26 cellular contexts compared by ENCODE assay signal in the genomic region with DNA sequence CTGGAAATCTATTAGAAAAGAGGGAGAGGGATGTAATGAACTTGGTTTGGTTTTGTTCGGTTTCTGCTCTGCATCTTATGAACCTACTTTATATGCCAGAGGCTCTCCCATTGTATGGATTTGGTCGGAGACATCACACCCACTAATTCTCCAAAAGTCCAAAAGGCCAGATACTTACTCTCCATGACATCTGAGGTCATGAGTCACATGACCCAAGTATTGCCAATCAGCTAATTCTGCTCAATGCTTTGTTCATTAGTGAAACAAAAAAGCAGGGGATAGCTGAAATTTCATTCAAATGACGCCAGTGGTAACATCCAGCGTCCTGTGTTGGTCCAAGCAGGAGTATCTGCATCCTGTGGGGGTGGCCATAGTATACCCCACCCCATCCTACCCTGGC.
DNase-seq lines count a peak whose midpoint lies in the region; ATAC-seq, FAIRE-seq and TF ChIP-seq lines count a peak whose summit lies in the region.
"Had no signal": no experiment of that assay in that cellular context is flagged by ENCODE, and none has a peak within 500 bp of the region (broad histone marks: within the 10 kb centered on the region; RNA-seq: fewer than 3 reads in every experiment).

No MANE protein-coding gene starts in this region.

- no peak for FAIRE-seq in K562 (lab: Jason Lieb, UNC)
- FAIRE-seq: A204.1, GM12878, GM12892, GM18507 had no signal

- no TSS peak for BruUV-seq in K562 (replicated peaks; lab: Mats Ljungman, UMichigan)

- no peak for TF ChIP-seq EP300 in K562 (IDR thresholded peaks at IDR 0.05; ENCODE audit: low read length)

- H3K4me3 Mint-ChIP-seq in T-helper 17 cell (no peak overlapping the region), immature natural killer cell (peak overlapping the region in 4 of 5 donors; percentile 5 to 42 (median 24))
- H3K4me3 Mint-ChIP-seq: CD14-positive monocyte had no signal

- H2AFZ ChIP-seq in K562 (ENCODE audit: low read depth, low read length), result no peak overlapping the region

- H3K27me3 ChIP-seq in K562 (ENCODE audit: control insufficient read depth in 2 of 2, insufficient read depth in 2 of 2, low read length in 2 of 2) (peaks cover 5 to 9% of the 10 kb centered on the region in 2 experiments; a peak in 3 of 5 replicates), SJCRH30 (no peaks in the 10 kb centered on the region)
- H3K27me3 ChIP-seq: BE2C, BLaER1 had no signal

- H3K27ac ChIP-seq in K562 (ENCODE audit: extremely low read depth, low read depth, low read length), result no peak overlapping the region
- no peak overlapping the region for H3K27ac ChIP-seq in SJCRH30
- H3K27ac ChIP-seq: BLaER1 had no signal

- 5% methylated on average over 4 of the region's 4 CpGs for WGBS in K562 (ENCODE audit: insufficient coverage, low coverage, missing lambda C conversion rate)

- no peak overlapping the region for H3K9ac ChIP-seq in K562 (ENCODE audit: insufficient read depth in 1 of 2, low read depth in 2 of 2, low read length in 2 of 2)
- H3K9ac ChIP-seq: BLaER1 had no signal

- DNase-seq in T-helper 17 cell (no peak), K562 (ENCODE audit: extremely low read depth in 1 of 4, low spot score in 3 of 4) (no peak), immature natural killer cell (no peak), SJCRH30 (no peak)
- DNase-seq in stimulated activated naive CD4-positive, alpha-beta T cell treated with Interleukin-2 at 50 U/mL for 16 hours (lab: John Stamatoyannopoulos, UW), result no peak
- DNase-seq: 8988T; ACHN; BE2C; C1 segment of cervical spinal cord; CD4-positive, alpha-beta memory T cell; CD4-positive, CD25-positive, alpha-beta regulatory T cell; CD8-positive, alpha-beta memory T cell; COR-L47; DMS 273 treated with DMSO at 0.1 percent for 48 hours; DMS153; DMS53; DMS79; DND-41; EL; GDM1 had no signal

- TF ChIP-seq RAD21 in K562 (CRISPR knock-in tag; conservative IDR thresholded peaks at IDR 0.05 in 1 of 2, IDR thresholded peaks at IDR 0.05 in 1 of 2), result no peak

- CTCF ChIA-PET in K562 (lab: Yijun Ruan, JAX; ENCODE audit: low intra/inter-chr PET ratio), result no interaction called here

- H3K27ac Mint-ChIP-seq in T-helper 17 cell (peak overlapping the region; percentile 29), immature natural killer cell (peak overlapping the region in 5 of 6 donors; percentile 4 to 96 (median 30))
- H3K27ac Mint-ChIP-seq: CD14-positive monocyte had no signal

- no peak for ATAC-seq in T-helper 17 cell
- no peak for ATAC-seq in K562
- ATAC-seq: GM12878 had no signal

- H3K36me3 ChIP-seq in K562 (ENCODE audit: control insufficient read depth, insufficient read depth, low read length) (no peaks in the 10 kb centered on the region), SJCRH30 (no peaks in the 10 kb centered on the region)
- H3K36me3 ChIP-seq: BE2C, BLaER1 had no signal

- H3K9me3 Mint-ChIP-seq in immature natural killer cell, result peaks cover 0 to 5% (median 0%) of the 10 kb centered on the region in 6 donors

- H3K36me3 Mint-ChIP-seq in T-helper 17 cell (ENCODE audit: low read depth) (no peaks in the 10 kb centered on the region), immature natural killer cell (peaks cover 0 to 3% (median 0%) of the 10 kb centered on the region in 3 donors)
- H3K36me3 Mint-ChIP-seq: CD14-positive monocyte; CD4-positive, alpha-beta memory T cell; CD4-positive, CD25-positive, alpha-beta regulatory T cell had no signal

- TF ChIP-seq POLR2A in K562 (conservative IDR thresholded peaks at IDR 0.05), result no peak

- H4K20me1 ChIP-seq in K562 (replicated peaks; ENCODE audit: control insufficient read depth, insufficient read depth, low read length), result no peaks in the 10 kb centered on the region
- H4K20me1 ChIP-seq: BLaER1 had no signal

- H3K4me2 ChIP-seq in K562 (ENCODE audit: insufficient read depth, low read length), result no peak overlapping the region
- H3K4me2 ChIP-seq: BLaER1 had no signal

- in situ Hi-C loops in K562 (cut with MboI), result no loop called here

- no peak overlapping the region for H3K4me3 ChIP-seq in K562
- H3K4me3 ChIP-seq in SJCRH30, result no peak overlapping the region
- H3K4me3 ChIP-seq: BLaER1, GM12878 had no signal

- no peaks in the 10 kb centered on the region; a peak in 1 of 5 replicates for H3K4me1 ChIP-seq in K562 (replicated peaks in 1 of 2; ENCODE audit: control insufficient read depth in 2 of 2, insufficient read depth in 2 of 2, low read length in 2 of 2)
- H3K4me1 ChIP-seq in SJCRH30, result peaks cover 32% of the 10 kb centered on the region
- H3K4me1 ChIP-seq: BE2C had no signal

- peaks cover 38% of the 10 kb centered on the region for H3K4me1 Mint-ChIP-seq in T-helper 17 cell
- peaks cover 97 to 100% of the 10 kb centered on the region in 2 donors for H3K4me1 Mint-ChIP-seq in immature natural killer cell

- no peaks in the 10 kb centered on the region for H3K79me2 ChIP-seq in K562 (ENCODE audit: control insufficient read depth, insufficient read depth, low read length)

- H3K9me3 ChIP-seq in T-helper 17 cell (ENCODE audit: control insufficient read depth, low read length, poor library complexity, severe bottlenecking) (no peaks in the 10 kb centered on the region), K562 (replicated peaks; ENCODE audit: control insufficient read depth, insufficient read depth, low read depth, low read length) (no peaks in the 10 kb centered on the region), SJCRH30 (replicated peaks) (0 out of 2 replicates have a peak, but pooled peaks cover 8% of the 10 kb centered on the region)
- H3K9me3 ChIP-seq: BE2C, BLaER1 had no signal

- no peak for TF ChIP-seq CTCF in K562 (IDR thresholded peaks at IDR 0.05 in 2 of 3, conservative IDR thresholded peaks at IDR 0.05 in 1 of 3; ENCODE audit: insufficient read depth in 2 of 3, low read depth in 1 of 3, low read length in 3 of 3)

- no peaks in the 10 kb centered on the region for H3K9me1 ChIP-seq in K562 (ENCODE audit: control insufficient read depth, insufficient read depth, low read length)

- H3K27me3 Mint-ChIP-seq in T-helper 17 cell (no peaks in the 10 kb centered on the region), immature natural killer cell (ENCODE audit: low read depth in 3 of 3) (peaks cover 4 to 16% (median 15%) of the 10 kb centered on the region in 3 donors)
- H3K27me3 Mint-ChIP-seq: CD8-positive, alpha-beta memory T cell had no signal

- intact Hi-C loops in K562 (cut with micrococcal nuclease), result no loop called here

- POLR2A ChIA-PET in K562 (lab: Yijun Ruan, JAX), result no interaction called here

TF ChIP-seq in K562, 482 proteins besides CTCF, POLR2A, EP300 and RAD21 (continues in another document):
- TF ChIP-seq SRSF7 (optimal IDR thresholded peaks at IDR 0.05; ENCODE audit: low read depth, low read length) (no peak), IRF2 (CRISPR knock-in tag; IDR thresholded peaks at IDR 0.05) (no peak), ZFP1 (CRISPR knock-in tag; IDR thresholded peaks at IDR 0.05) (no peak), CBX8 (IDR thresholded peaks at IDR 0.05; ENCODE audit: borderline replicate concordance, extremely low read depth, low read depth, low read length, poor library complexity, severe bottlenecking) (no peak), ZNF263 (CRISPR knock-in tag; IDR thresholded peaks at IDR 0.05; ENCODE audit: borderline replicate concordance) (no peak), TBP (optimal IDR thresholded peaks at IDR 0.05; ENCODE audit: low read depth, low read length) (no peak), ZNF175 (CRISPR knock-in tag; IDR thresholded peaks at IDR 0.05; ENCODE audit: low read depth) (no peak), RBM17 (IDR thresholded peaks at IDR 0.05; ENCODE audit: borderline replicate concordance, low read depth, low read length) (no peak), ZNF316 (IDR thresholded peaks at IDR 0.05) (no peak), KDM5B (IDR thresholded peaks at IDR 0.05; ENCODE audit: insufficient replicate concordance, low read depth, low read length) (no peak), RAD51 (IDR thresholded peaks at IDR 0.05; ENCODE audit: borderline replicate concordance, low read depth) (peak; percentile 53; the same call in 1 of the 2 replicates), CC2D1A (IDR thresholded peaks at IDR 0.05) (no peak)
- TF ChIP-seq, protein P1, sequence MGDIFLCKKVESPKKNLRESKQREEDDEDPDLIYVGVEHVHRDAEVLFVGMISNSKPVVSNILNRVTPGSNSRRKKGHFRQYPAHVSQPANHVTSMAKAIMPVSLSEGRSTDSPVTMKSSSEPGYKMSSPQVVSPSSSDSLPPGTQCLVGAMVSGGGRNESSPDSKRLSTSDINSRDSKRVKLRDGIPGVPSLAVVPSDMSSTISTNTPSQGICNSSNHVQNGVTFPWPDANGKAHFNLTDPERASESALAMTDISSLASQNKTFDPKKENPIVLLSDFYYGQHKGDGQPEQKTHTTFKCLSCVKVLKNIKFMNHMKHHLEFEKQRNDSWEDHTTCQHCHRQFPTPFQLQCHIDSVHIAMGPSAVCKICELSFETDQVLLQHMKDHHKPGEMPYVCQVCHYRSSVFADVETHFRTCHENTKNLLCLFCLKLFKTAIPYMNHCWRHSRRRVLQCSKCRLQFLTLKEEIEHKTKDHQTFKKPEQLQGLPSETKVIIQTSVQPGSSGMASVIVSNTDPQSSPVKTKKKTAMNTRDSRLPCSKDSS (IDR thresholded peaks at IDR 0.05; ENCODE audit: low read depth, partially characterized antibody), result no peak
- TF ChIP-seq, protein P2, sequence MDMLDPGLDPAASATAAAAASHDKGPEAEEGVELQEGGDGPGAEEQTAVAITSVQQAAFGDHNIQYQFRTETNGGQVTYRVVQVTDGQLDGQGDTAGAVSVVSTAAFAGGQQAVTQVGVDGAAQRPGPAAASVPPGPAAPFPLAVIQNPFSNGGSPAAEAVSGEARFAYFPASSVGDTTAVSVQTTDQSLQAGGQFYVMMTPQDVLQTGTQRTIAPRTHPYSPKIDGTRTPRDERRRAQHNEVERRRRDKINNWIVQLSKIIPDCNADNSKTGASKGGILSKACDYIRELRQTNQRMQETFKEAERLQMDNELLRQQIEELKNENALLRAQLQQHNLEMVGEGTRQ (CRISPR knock-in tag; IDR thresholded peaks at IDR 0.05), result peak; percentile 58
- TF ChIP-seq, protein P3, sequence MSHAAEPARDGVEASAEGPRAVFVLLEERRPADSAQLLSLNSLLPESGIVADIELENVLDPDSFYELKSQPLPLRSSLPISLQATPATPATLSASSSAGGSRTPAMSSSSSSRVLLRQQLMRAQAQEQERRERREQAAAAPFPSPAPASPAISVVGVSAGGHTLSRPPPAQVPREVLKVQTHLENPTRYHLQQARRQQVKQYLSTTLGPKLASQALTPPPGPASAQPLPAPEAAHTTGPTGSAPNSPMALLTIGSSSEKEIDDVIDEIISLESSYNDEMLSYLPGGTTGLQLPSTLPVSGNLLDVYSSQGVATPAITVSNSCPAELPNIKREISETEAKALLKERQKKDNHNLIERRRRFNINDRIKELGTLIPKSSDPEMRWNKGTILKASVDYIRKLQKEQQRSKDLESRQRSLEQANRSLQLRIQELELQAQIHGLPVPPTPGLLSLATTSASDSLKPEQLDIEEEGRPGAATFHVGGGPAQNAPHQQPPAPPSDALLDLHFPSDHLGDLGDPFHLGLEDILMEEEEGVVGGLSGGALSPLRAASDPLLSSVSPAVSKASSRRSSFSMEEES (CRISPR knock-in tag; IDR thresholded peaks at IDR 0.05), result peak; percentile 90
